ENCODE assay signal across 13 cellular contexts in the genomic region with DNA sequence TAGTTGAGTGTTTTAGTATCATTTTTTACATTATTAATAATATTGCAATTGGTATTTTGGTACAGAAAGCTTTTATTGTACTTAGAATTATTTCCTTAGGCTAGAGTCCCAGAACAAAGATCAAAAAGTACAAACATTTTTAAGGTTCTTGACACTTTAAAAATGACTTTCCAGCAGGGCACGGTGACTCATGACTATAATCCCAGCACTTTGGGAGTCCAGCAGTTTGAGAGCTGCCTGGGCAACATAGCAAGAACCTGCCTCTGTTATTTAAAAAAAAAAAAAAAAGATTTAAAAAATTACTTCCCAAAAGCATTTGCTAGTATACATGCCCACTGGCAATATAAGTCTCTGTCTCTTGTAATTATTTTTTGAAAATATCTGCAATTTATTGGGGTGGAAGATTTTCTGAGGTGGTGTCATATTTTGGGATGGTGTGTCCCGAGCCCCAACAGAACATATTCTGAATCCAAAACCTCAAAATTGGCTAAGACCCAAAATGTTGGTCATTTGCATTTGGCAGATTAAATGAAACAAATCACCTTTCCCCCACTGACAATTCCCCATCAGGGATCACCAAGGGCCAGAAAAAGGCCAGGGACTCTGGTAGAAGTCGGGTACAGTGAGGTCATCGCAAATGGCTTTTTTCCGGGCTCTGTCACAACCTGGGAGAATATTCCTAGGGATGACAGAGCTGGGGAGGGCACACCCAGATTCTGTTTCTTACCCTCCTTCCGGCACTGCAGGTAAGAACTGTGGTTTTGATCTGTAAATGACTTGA. TPM values are rescaled to one million over a fixed set of nuclear protein-coding genes. Genes with fewer than 3 reads are reported as not detected.
DNase-seq lines count a peak whose midpoint lies in the region; ATAC-seq and TF ChIP-seq lines count a peak whose summit lies in the region.
"Had no signal": no experiment of that assay in that cellular context is flagged by ENCODE, and none has a peak within 500 bp of the region (broad histone marks: within the 10 kb centered on the region; RNA-seq: fewer than 3 reads in every experiment).

No MANE protein-coding gene starts in this region.

- H3K27me3 ChIP-seq in HUES48 (ENCODE audit: control insufficient read depth, insufficient read depth, low read length), result no peaks in the 10 kb centered on the region
- H3K27me3 ChIP-seq in thoracic aorta (replicated peaks; ENCODE audit: insufficient read depth), result no peaks in the 10 kb centered on the region
- H3K27me3 ChIP-seq: testis had no signal

- no peaks in the 10 kb centered on the region for H3K9me3 Mint-ChIP-seq in activated CD4-positive, alpha-beta T cell treated with anti-CD3 and anti-CD28 coated beads, Interleukin-2, amount 10 ng/mL, durations not matched to agents 24 days and 14 days
- H3K9me3 Mint-ChIP-seq in stimulated activated naive B cell treated with anti-CD40 and anti-IgM and Interleukin-4, amounts not matched to agents 10 μg/mL and 1 μg/mL and 100 μg/mL, for 72 hours, result no peaks in the 10 kb centered on the region
- H3K9me3 Mint-ChIP-seq: CD4-positive, alpha-beta T cell had no signal

- no peak overlapping the region for H3K4me3 ChIP-seq in HUES48 (ENCODE audit: low read depth, low read length)
- H3K4me3 ChIP-seq in astrocyte of the cerebellum (ENCODE audit: low read depth, low read length), result no peak overlapping the region
- H3K4me3 ChIP-seq in fibroblast of pulmonary artery (replicated peaks; ENCODE audit: low read depth, low read length), result no peak overlapping the region
- H3K4me3 ChIP-seq in thoracic aorta, result no peak overlapping the region
- H3K4me3 ChIP-seq: testis had no signal

- H3K27ac ChIP-seq in HUES48 (ENCODE audit: low read depth, low read length) (peak overlapping the region; percentile 35), thoracic aorta (peak overlapping the region; percentile 56 to 77)
- H3K27ac ChIP-seq: testis had no signal

- H3K27me3 Mint-ChIP-seq in activated CD4-positive, alpha-beta T cell treated with anti-CD3 and anti-CD28 coated beads, Interleukin-2, amount 10 ng/mL, durations not matched to agents 24 days and 14 days, result no peaks in the 10 kb centered on the region
- peaks cover 0 to 4% of the 10 kb centered on the region in 2 donors for H3K27me3 Mint-ChIP-seq in stimulated activated naive B cell treated with anti-CD40 and anti-IgM and Interleukin-4, amounts not matched to agents 10 μg/mL and 1 μg/mL and 100 μg/mL, for 72 hours
- H3K27me3 Mint-ChIP-seq: CD4-positive, alpha-beta T cell had no signal

- H3K4me1 ChIP-seq in HUES48 (ENCODE audit: control insufficient read depth, insufficient read depth, low read length), result peaks cover 8% of the 10 kb centered on the region
- peaks cover 24 to 25% of the 10 kb centered on the region in 2 donors for H3K4me1 ChIP-seq in thoracic aorta (ENCODE audit: control insufficient read depth in 1 of 2, low read depth in 2 of 2)

- no peak overlapping the region for H3K9ac ChIP-seq in HUES48 (ENCODE audit: low read depth, low read length)

- no peak for TF ChIP-seq CTCF in astrocyte of the cerebellum (IDR thresholded peaks at IDR 0.05; ENCODE audit: low read depth, low read length, missing control alignments)
- TF ChIP-seq CTCF in fibroblast of pulmonary artery (IDR thresholded peaks at IDR 0.05; ENCODE audit: low read length, missing control alignments), result no peak
- no peak for TF ChIP-seq CTCF in thoracic aorta (IDR thresholded peaks at IDR 0.05)

- H3K27ac Mint-ChIP-seq in activated CD4-positive, alpha-beta T cell treated with anti-CD3 and anti-CD28 coated beads, Interleukin-2, amount 10 ng/mL, durations not matched to agents 24 days and 14 days, result no peak overlapping the region
- no peak overlapping the region for H3K27ac Mint-ChIP-seq in stimulated activated naive B cell treated with anti-CD40 and anti-IgM and Interleukin-4, amounts not matched to agents 10 μg/mL and 1 μg/mL and 100 μg/mL, for 72 hours

- H3K4me1 Mint-ChIP-seq in activated CD4-positive, alpha-beta T cell treated with anti-CD3 and anti-CD28 coated beads, Interleukin-2, amount 10 ng/mL, durations not matched to agents 24 days and 14 days, result peaks cover 14% of the 10 kb centered on the region
- H3K4me1 Mint-ChIP-seq in stimulated activated naive B cell treated with anti-CD40 and anti-IgM and Interleukin-4, amounts not matched to agents 10 μg/mL and 1 μg/mL and 100 μg/mL, for 72 hours, result peaks cover 7 to 8% of the 10 kb centered on the region in 2 donors

- H3K36me3 ChIP-seq in HUES48 (ENCODE audit: control insufficient read depth, insufficient read depth, low read length) (no peaks in the 10 kb centered on the region), thoracic aorta (no peaks in the 10 kb centered on the region)

- DNase-seq in astrocyte of the cerebellum (ENCODE audit: low read depth) (peak; percentile 85), fibroblast of pulmonary artery (ENCODE audit: low read depth) (peak; percentile 42), thoracic aorta (ENCODE audit: low spot score) (no peak)
- DNase-seq in activated CD4-positive, alpha-beta T cell treated with anti-CD3 and anti-CD28 coated beads, Interleukin-2, amount 10 ng/mL, durations not matched to agents 24 days and 14 days, result no peak
- DNase-seq in stimulated activated naive B cell treated with anti-CD40 and anti-IgM and Interleukin-4, amounts not matched to agents 10 μg/mL and 1 μg/mL and 100 μg/mL, for 72 hours, result no peak
- no peak for DNase-seq in activated CD4-positive, alpha-beta T cell treated with anti-CD3 and anti-CD28 coated beads, Interleukin-2, amount 50 U/mL, for 1 hour
- DNase-seq: activated CD4-positive, alpha-beta T cell treated with anti-CD3 and anti-CD28 coated beads for 4 hours; CD4-positive, alpha-beta T cell; cerebellar nuclear complex; OCI-M1; right cardiac atrium; testis had no signal

- H3K4me3 Mint-ChIP-seq in activated CD4-positive, alpha-beta T cell treated with anti-CD3 and anti-CD28 coated beads, Interleukin-2, amount 10 ng/mL, durations not matched to agents 24 days and 14 days, result no peak overlapping the region
- no peak overlapping the region for H3K4me3 Mint-ChIP-seq in stimulated activated naive B cell treated with anti-CD40 and anti-IgM and Interleukin-4, amounts not matched to agents 10 μg/mL and 1 μg/mL and 100 μg/mL, for 72 hours
- H3K4me3 Mint-ChIP-seq: CD4-positive, alpha-beta T cell had no signal

- peak; percentile 81 for ATAC-seq in thoracic aorta (ENCODE audit: insufficient number of reproducible peaks, low FRiP score, low read depth)
- ATAC-seq in stimulated activated naive B cell treated with anti-CD40 and anti-IgM and Interleukin-4, amounts not matched to agents 10 μg/mL and 1 μg/mL and 100 μg/mL, for 72 hours (replicated peaks), result no peak
- ATAC-seq: right cardiac atrium had no signal

- in situ Hi-C loops in astrocyte of the cerebellum (cut with HindIII; ENCODE audit: low sequenced_read_pairs), result no loop called here

- intact Hi-C loops in activated CD4-positive, alpha-beta T cell treated with anti-CD3 and anti-CD28 coated beads, Interleukin-2, amount 10 ng/mL, durations not matched to agents 24 days and 14 days (cut with micrococcal nuclease), result no loop called here

- H3K9me3 ChIP-seq in HUES48 (ENCODE audit: control insufficient read depth, insufficient read depth, low read length), result no peaks in the 10 kb centered on the region
- no peaks in the 10 kb centered on the region for H3K9me3 ChIP-seq in thoracic aorta
- H3K9me3 ChIP-seq: testis had no signal

- no peaks in the 10 kb centered on the region for H3K36me3 Mint-ChIP-seq in activated CD4-positive, alpha-beta T cell treated with anti-CD3 and anti-CD28 coated beads, Interleukin-2, amount 10 ng/mL, durations not matched to agents 24 days and 14 days (ENCODE audit: low read depth)
- no peaks in the 10 kb centered on the region for H3K36me3 Mint-ChIP-seq in stimulated activated naive B cell treated with anti-CD40 and anti-IgM and Interleukin-4, amounts not matched to agents 10 μg/mL and 1 μg/mL and 100 μg/mL, for 72 hours

RNA-seq across cellular contexts. Expression of gene NIFK, which starts 42.1 kb away (rescaled TPM):
- total RNA-seq in thoracic aorta, result 10 to 100 TPM; 34.9 to 83.2 TPM
- total RNA-seq in activated CD4-positive, alpha-beta T cell treated with anti-CD3 and anti-CD28 coated beads, Interleukin-2, amount 10 ng/mL, durations not matched to agents 24 days and 14 days, result 164 and 177 TPM in 2 replicates

RNA-seq across cellular contexts. Expression of gene CLASP1, which starts 45.3 kb away (rescaled TPM):
- total RNA-seq in thoracic aorta, result 100 to 1,000 TPM in 1 of 2 donors, 10 to 100 TPM in 1; 69.7 to 113 TPM
- total RNA-seq in activated CD4-positive, alpha-beta T cell treated with anti-CD3 and anti-CD28 coated beads, Interleukin-2, amount 10 ng/mL, durations not matched to agents 24 days and 14 days, result 69.3 and 78.5 TPM in 2 replicates

Comparison
In these comparisons a context has a peak if more than half of its experiments do, and no peak if none do; other contexts are left out.
1. DNase-seq: peak in astrocyte of the cerebellum (single experiment) and fibroblast of pulmonary artery (single experiment); none in thoracic aorta (single experiment), activated CD4-positive, alpha-beta T cell treated with anti-CD3 and anti-CD28 coated beads, Interleukin-2, amount 10 ng/mL, durations not matched to agents 24 days and 14 days (single experiment), stimulated activated naive B cell treated with anti-CD40 and anti-IgM and Interleukin-4, amounts not matched to agents 10 μg/mL and 1 μg/mL and 100 μg/mL, for 72 hours (single experiment) and activated CD4-positive, alpha-beta T cell treated with anti-CD3 and anti-CD28 coated beads, Interleukin-2, amount 50 U/mL, for 1 hour (single experiment).